ENCODE assay signal across 1 cellular context in the genomic region with DNA sequence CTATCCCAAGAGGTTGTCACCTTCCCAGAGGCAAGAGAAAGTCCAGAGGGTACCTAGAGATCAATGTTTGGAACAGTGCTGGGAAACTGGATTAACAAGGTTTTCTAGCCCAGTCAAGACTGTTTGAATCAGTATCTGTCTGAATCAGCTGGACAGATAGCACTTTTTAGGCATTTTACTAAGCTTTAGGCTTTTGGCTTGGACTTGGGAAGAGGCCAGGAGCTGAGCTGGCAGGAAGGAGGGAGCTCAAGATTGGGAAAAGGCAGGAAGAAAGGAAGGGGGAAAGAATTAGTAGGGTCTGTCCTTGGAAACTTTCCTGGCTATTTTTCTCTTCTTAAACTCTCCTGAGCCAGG.
TF ChIP-seq lines count a peak whose summit lies in the region.

No MANE protein-coding gene starts in this region.

TF ChIP-seq in K562, 482 proteins besides CTCF, POLR2A, EP300 and RAD21:
- TF ChIP-seq SMARCA4 (IDR thresholded peaks at IDR 0.05) (no peak), PCBP2 (IDR thresholded peaks at IDR 0.05; ENCODE audit: low read depth, low read length, poor library complexity, severe bottlenecking) (no peak), MYC (IDR thresholded peaks at IDR 0.05; ENCODE audit: low read depth, low read length) (no peak), MYC (CRISPR knock-in tag; IDR thresholded peaks at IDR 0.05; ENCODE audit: borderline replicate concordance, low read depth) (no peak), RB1 (IDR thresholded peaks at IDR 0.05; ENCODE audit: low read depth) (no peak), ZSCAN32 (CRISPR knock-in tag; IDR thresholded peaks at IDR 0.05) (no peak), PTBP1 (IDR thresholded peaks at IDR 0.05; ENCODE audit: low read depth, low read length) (no peak), FOXK2 (conservative IDR thresholded peaks at IDR 0.05 in 1 of 2, IDR thresholded peaks at IDR 0.05 in 1 of 2; ENCODE audit: low read depth in 2 of 2) (no peak)
- TF ChIP-seq, protein P1, sequence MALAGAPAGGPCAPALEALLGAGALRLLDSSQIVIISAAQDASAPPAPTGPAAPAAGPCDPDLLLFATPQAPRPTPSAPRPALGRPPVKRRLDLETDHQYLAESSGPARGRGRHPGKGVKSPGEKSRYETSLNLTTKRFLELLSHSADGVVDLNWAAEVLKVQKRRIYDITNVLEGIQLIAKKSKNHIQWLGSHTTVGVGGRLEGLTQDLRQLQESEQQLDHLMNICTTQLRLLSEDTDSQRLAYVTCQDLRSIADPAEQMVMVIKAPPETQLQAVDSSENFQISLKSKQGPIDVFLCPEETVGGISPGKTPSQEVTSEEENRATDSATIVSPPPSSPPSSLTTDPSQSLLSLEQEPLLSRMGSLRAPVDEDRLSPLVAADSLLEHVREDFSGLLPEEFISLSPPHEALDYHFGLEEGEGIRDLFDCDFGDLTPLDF (CRISPR knock-in tag; IDR thresholded peaks at IDR 0.05), result no peak
- TF ChIP-seq, protein P2, sequence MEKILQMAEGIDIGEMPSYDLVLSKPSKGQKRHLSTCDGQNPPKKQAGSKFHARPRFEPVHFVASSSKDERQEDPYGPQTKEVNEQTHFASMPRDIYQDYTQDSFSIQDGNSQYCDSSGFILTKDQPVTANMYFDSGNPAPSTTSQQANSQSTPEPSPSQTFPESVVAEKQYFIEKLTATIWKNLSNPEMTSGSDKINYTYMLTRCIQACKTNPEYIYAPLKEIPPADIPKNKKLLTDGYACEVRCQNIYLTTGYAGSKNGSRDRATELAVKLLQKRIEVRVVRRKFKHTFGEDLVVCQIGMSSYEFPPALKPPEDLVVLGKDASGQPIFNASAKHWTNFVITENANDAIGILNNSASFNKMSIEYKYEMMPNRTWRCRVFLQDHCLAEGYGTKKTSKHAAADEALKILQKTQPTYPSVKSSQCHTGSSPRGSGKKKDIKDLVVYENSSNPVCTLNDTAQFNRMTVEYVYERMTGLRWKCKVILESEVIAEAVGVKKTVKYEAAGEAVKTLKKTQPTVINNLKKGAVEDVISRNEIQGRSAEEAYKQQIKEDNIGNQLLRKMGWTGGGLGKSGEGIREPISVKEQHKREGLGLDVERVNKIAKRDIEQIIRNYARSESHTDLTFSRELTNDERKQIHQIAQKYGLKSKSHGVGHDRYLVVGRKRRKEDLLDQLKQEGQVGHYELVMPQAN (IDR thresholded peaks at IDR 0.05; ENCODE audit: borderline replicate concordance), result no peak
